In the genomic region with DNA sequence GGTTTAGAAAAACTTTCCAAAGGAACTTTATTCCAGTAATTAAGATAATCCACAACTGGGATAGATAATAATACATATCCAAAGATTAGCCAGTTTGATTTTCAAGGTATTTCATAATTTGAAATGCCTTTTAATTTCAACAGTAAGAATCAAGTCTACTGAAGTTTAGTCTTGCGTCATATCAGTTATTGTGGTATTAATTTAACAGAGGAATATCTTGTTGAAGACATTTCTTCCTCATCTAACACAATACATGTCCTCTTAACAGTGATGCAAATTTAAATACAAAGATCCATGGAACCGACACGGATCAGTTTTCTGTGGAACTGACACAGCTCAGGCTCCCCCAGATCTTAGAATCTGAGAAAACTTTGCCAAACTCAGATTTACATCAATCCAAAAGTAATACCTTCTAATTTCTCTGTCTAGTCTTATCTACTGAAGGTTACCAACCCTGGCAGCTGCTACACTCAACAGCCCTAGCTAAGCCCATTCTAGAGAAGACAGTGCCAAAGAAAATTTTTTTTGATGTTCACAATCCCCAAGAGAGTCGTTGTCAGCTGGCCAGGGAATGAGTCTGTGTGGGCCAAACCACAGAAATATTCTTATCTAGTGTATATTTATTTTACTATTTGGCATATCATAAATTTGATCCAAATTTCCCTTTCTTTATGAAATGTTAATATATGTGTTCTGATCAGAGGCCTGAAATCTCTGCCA, we compare ENCODE assay signal across 3 cellular contexts.
TF ChIP-seq lines count a peak whose summit lies in the region.

No MANE protein-coding gene starts in this region.

TF ChIP-seq in IMR-90, 13 proteins besides CTCF, POLR2A, EP300 and RAD21:
- TF ChIP-seq CEBPB (IDR thresholded peaks at IDR 0.05; ENCODE audit: low read depth, low read length) (peak; percentile 87), MAZ (IDR thresholded peaks at IDR 0.05; ENCODE audit: borderline replicate concordance, low read depth, low read length) (no peak)

TF ChIP-seq in K562, 482 proteins besides CTCF, POLR2A, EP300 and RAD21:
- TF ChIP-seq, protein P1, sequence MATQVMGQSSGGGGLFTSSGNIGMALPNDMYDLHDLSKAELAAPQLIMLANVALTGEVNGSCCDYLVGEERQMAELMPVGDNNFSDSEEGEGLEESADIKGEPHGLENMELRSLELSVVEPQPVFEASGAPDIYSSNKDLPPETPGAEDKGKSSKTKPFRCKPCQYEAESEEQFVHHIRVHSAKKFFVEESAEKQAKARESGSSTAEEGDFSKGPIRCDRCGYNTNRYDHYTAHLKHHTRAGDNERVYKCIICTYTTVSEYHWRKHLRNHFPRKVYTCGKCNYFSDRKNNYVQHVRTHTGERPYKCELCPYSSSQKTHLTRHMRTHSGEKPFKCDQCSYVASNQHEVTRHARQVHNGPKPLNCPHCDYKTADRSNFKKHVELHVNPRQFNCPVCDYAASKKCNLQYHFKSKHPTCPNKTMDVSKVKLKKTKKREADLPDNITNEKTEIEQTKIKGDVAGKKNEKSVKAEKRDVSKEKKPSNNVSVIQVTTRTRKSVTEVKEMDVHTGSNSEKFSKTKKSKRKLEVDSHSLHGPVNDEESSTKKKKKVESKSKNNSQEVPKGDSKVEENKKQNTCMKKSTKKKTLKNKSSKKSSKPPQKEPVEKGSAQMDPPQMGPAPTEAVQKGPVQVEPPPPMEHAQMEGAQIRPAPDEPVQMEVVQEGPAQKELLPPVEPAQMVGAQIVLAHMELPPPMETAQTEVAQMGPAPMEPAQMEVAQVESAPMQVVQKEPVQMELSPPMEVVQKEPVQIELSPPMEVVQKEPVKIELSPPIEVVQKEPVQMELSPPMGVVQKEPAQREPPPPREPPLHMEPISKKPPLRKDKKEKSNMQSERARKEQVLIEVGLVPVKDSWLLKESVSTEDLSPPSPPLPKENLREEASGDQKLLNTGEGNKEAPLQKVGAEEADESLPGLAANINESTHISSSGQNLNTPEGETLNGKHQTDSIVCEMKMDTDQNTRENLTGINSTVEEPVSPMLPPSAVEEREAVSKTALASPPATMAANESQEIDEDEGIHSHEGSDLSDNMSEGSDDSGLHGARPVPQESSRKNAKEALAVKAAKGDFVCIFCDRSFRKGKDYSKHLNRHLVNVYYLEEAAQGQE (CRISPR knock-in tag; IDR thresholded peaks at IDR 0.05; ENCODE audit: low read depth) = no peak
- no peak for TF ChIP-seq CEBPG (CRISPR knock-in tag; IDR thresholded peaks at IDR 0.05)
- TF ChIP-seq CEBPG (tag; conservative IDR thresholded peaks at IDR 0.05 in 1 of 2, IDR thresholded peaks at IDR 0.05 in 1 of 2) = peak in 1 of 2 experiments; percentile 56; a peak in 2 of 4 replicates
- TF ChIP-seq CEBPB (tag; IDR thresholded peaks at IDR 0.05) = 0 out of 2 replicates have a peak, but pooled peaks have one; percentile 10
- TF ChIP-seq SRSF7 (optimal IDR thresholded peaks at IDR 0.05; ENCODE audit: low read depth, low read length) = no peak
- TF ChIP-seq, protein P2, sequence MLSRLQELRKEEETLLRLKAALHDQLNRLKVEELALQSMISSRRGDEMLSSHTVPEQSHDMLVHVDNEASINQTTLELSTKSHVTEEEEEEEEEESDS (CRISPR knock-in tag; IDR thresholded peaks at IDR 0.05) = no peak
- TF ChIP-seq HNRNPUL1 (IDR thresholded peaks at IDR 0.05; ENCODE audit: low read length) = no peak

TF ChIP-seq in GM12891, 5 proteins besides CTCF, POLR2A, EP300 and RAD21:
- TF ChIP-seq POLR2AphosphoS5 (IDR thresholded peaks at IDR 0.05; ENCODE audit: low read depth, low read length) (no peak), SPI1 (IDR thresholded peaks at IDR 0.05; ENCODE audit: low read depth, low read length) (no peak), PAX5 (IDR thresholded peaks at IDR 0.05; ENCODE audit: insufficient read depth, low read length, severe bottlenecking) (no peak), POU2F2 (IDR thresholded peaks at IDR 0.05; ENCODE audit: low read depth, low read length) (no peak), TAF1 (IDR thresholded peaks at IDR 0.05; ENCODE audit: low read depth, low read length) (no peak)
